8 cellular contexts compared by ENCODE assay signal in genomic region chr6:83514877-83515466, GRCh38. TPM values are rescaled to one million over a fixed set of nuclear protein-coding genes. Genes with fewer than 3 reads are reported as not detected.
A peak's percentile ranks its signal among the peaks of the same experiment; 100 is the strongest.
DNase-seq lines count a peak whose midpoint lies in the region; ATAC-seq and TF ChIP-seq lines count a peak whose summit lies in the region.

No MANE protein-coding gene starts in this region.

- H3K9ac ChIP-seq in NT2/D1 (ENCODE audit: insufficient read length, low read depth) (no peak overlapping the region), mesenchymal stem cell (ENCODE audit: low read length) (no peak overlapping the region)

- H3K9me3 Mint-ChIP-seq in CD8-positive, alpha-beta memory T cell, result no peaks in the 10 kb centered on the region
- no peaks in the 10 kb centered on the region for H3K9me3 Mint-ChIP-seq in chondrocyte (ENCODE audit: low read depth)

- POLR2A ChIA-PET in CD8-positive, alpha-beta memory T cell (lab: Charles Lee), result no interaction called here

- no peak overlapping the region for H3K4me2 ChIP-seq in mesenchymal stem cell (ENCODE audit: low read length, poor library complexity, severe bottlenecking)

- DNase-seq in CD8-positive, alpha-beta memory T cell, result peak in 3 of 5 donors; percentile 3 to 19 (median 10)
- DNase-seq in GM13977 (ENCODE audit: low spot score) (peak; percentile 38), NT2/D1 (ENCODE audit: low read depth, low spot score) (peak; percentile 33), chondrocyte (ENCODE audit: low spot score) (no peak), mesenchymal stem cell (peak; percentile 70), epidermal melanocyte (ENCODE audit: insufficient read length, low spot score) (no peak)
- no peak for DNase-seq in effector memory CD4-positive, alpha-beta T cell

- no peak overlapping the region for H2BK15ac ChIP-seq in mesenchymal stem cell (ENCODE audit: low read depth, poor library complexity, severe bottlenecking)

- in situ Hi-C loops in GM13977 (cut with MboI; ENCODE audit: low pct_unique_long_range_greater_than_20kb, low sequenced_read_pairs, unreplicated experiment), result loop anchor here (10.0 to 25.0 kb wide), 4 partner anchors 103 to 1253 kb away; partner anchors contain the start of genes DOP1A and UBE3D

- no peak overlapping the region for H2BK120ac ChIP-seq in mesenchymal stem cell (ENCODE audit: low read depth, low read length)

- H3K4me3 Mint-ChIP-seq in CD8-positive, alpha-beta memory T cell, result peak overlapping the region in 4 of 7 donors; percentile 26 to 92 (median 66)
- H3K4me3 Mint-ChIP-seq in chondrocyte (ENCODE audit: unreplicated experiment), result peak overlapping the region; percentile 87

- H3K4ac ChIP-seq in mesenchymal stem cell (ENCODE audit: low read depth in 1 of 2, low read length in 2 of 2), result no peak overlapping the region

- H3K23ac ChIP-seq in mesenchymal stem cell (ENCODE audit: low read length in 2 of 2), result no peak overlapping the region

- no peaks in the 10 kb centered on the region for H3K36me3 ChIP-seq in CD8-positive, alpha-beta memory T cell (ENCODE audit: insufficient read depth, low read length)
- H3K36me3 ChIP-seq in NT2/D1 (ENCODE audit: insufficient read depth, insufficient read length, low read length) (no peaks in the 10 kb centered on the region), mesenchymal stem cell (ENCODE audit: control insufficient read depth in 1 of 2, insufficient read depth in 2 of 2, low read depth in 1 of 2, low read length in 2 of 2) (no peaks in the 10 kb centered on the region)
- H3K36me3 ChIP-seq in effector memory CD4-positive, alpha-beta T cell (ENCODE audit: control insufficient read depth, insufficient read depth, low read length), result no peaks in the 10 kb centered on the region

- WGBS in mesenchymal stem cell, result 0% methylated on average over 1 of the region's 4 CpGs

- no peaks in the 10 kb centered on the region for H3K79me1 ChIP-seq in mesenchymal stem cell (replicated peaks; ENCODE audit: low read length, poor library complexity, severe bottlenecking)

- H3K36me3 Mint-ChIP-seq in CD8-positive, alpha-beta memory T cell, result no peaks in the 10 kb centered on the region
- H3K36me3 Mint-ChIP-seq in chondrocyte (ENCODE audit: low read depth), result peaks cover 7% of the 10 kb centered on the region

- H3K27me3 Mint-ChIP-seq in CD8-positive, alpha-beta memory T cell, result peaks cover 4 to 45% of the 10 kb centered on the region in 2 donors
- H3K27me3 Mint-ChIP-seq in chondrocyte (ENCODE audit: low read depth), result no peaks in the 10 kb centered on the region

- peaks cover 7 to 16% (median 12%) of the 10 kb centered on the region in 3 donors for H3K4me1 Mint-ChIP-seq in CD8-positive, alpha-beta memory T cell
- peaks cover 68% of the 10 kb centered on the region for H3K4me1 Mint-ChIP-seq in chondrocyte (ENCODE audit: low read depth)

- H3K9me3 ChIP-seq in CD8-positive, alpha-beta memory T cell (ENCODE audit: low read length), result no peaks in the 10 kb centered on the region
- no peaks in the 10 kb centered on the region for H3K9me3 ChIP-seq in NT2/D1 (ENCODE audit: insufficient read depth, low read length)
- H3K9me3 ChIP-seq in mesenchymal stem cell (ENCODE audit: control insufficient read depth, low read length), result no peaks in the 10 kb centered on the region
- no peaks in the 10 kb centered on the region for H3K9me3 ChIP-seq in effector memory CD4-positive, alpha-beta T cell (ENCODE audit: control insufficient read depth, low read length)

- H2AFZ ChIP-seq in mesenchymal stem cell (ENCODE audit: low read depth, low read length), result no peak overlapping the region

- H2BK12ac ChIP-seq in mesenchymal stem cell (ENCODE audit: low read length in 2 of 2), result no peak overlapping the region

- H3K27me3 ChIP-seq in CD8-positive, alpha-beta memory T cell (ENCODE audit: insufficient read depth, low read length, poor library complexity, severe bottlenecking), result no peaks in the 10 kb centered on the region
- H3K27me3 ChIP-seq in NT2/D1 (ENCODE audit: insufficient read depth, insufficient read length) (no peaks in the 10 kb centered on the region), mesenchymal stem cell (ENCODE audit: control insufficient read depth in 1 of 2, insufficient read depth in 1 of 2, low read length in 2 of 2) (no peaks in the 10 kb centered on the region)
- H3K27me3 ChIP-seq in effector memory CD4-positive, alpha-beta T cell (replicated peaks; ENCODE audit: control insufficient read depth, insufficient read depth, low read length, poor library complexity, severe bottlenecking), result no peaks in the 10 kb centered on the region

- no peak overlapping the region for H3K27ac ChIP-seq in CD8-positive, alpha-beta memory T cell (ENCODE audit: low read depth, low read length)
- no peak overlapping the region for H3K27ac ChIP-seq in mesenchymal stem cell (ENCODE audit: low read length, poor library complexity, severe bottlenecking)
- H3K27ac ChIP-seq in effector memory CD4-positive, alpha-beta T cell (ENCODE audit: insufficient read depth, low read length, poor library complexity, severe bottlenecking), result no peak overlapping the region

- no peak overlapping the region for H3K18ac ChIP-seq in mesenchymal stem cell (ENCODE audit: low read depth in 1 of 2, low read length in 2 of 2)

- peak; percentile 64 for ATAC-seq in HG03354 (IDR thresholded peaks at IDR 0.05; ENCODE audit: poor library complexity, severe bottlenecking, unreplicated experiment)

- H2BK5ac ChIP-seq in mesenchymal stem cell (ENCODE audit: low read depth, low read length, poor library complexity, severe bottlenecking), result no peak overlapping the region

- TF ChIP-seq CTCF in GM13977 (IDR thresholded peaks at IDR 0.05; ENCODE audit: extremely low read depth, insufficient read depth, missing control alignments) (peak; percentile 82), chondrocyte (IDR thresholded peaks at IDR 0.05) (peak; percentile 98)

- no peaks in the 10 kb centered on the region for H3K4me1 ChIP-seq in CD8-positive, alpha-beta memory T cell (ENCODE audit: insufficient read depth, low read length)
- H3K4me1 ChIP-seq in NT2/D1 (ENCODE audit: insufficient read depth, insufficient read length), result no peaks in the 10 kb centered on the region
- H3K4me1 ChIP-seq in mesenchymal stem cell (ENCODE audit: control insufficient read depth, insufficient read depth, low read depth, low read length), result no peaks in the 10 kb centered on the region
- no peaks in the 10 kb centered on the region for H3K4me1 ChIP-seq in effector memory CD4-positive, alpha-beta T cell (ENCODE audit: control insufficient read depth, insufficient read depth, low read length, poor library complexity, severe bottlenecking)

- H4K91ac ChIP-seq in mesenchymal stem cell (ENCODE audit: low read length), result no peak overlapping the region

- peak overlapping the region in 1 of 8 donors; percentile 46 for H3K27ac Mint-ChIP-seq in CD8-positive, alpha-beta memory T cell
- no peak overlapping the region for H3K27ac Mint-ChIP-seq in chondrocyte (ENCODE audit: unreplicated experiment)

- CTCF ChIA-PET in CD8-positive, alpha-beta memory T cell (lab: Charles Lee), result interaction anchor here (0.6 to 1.7 kb wide), 4 partner anchors 12 to 1244 kb away, joined by 3 to 4 read pairs (median 3); no protein-coding TSS in a partner anchor

- no peak overlapping the region for H3K14ac ChIP-seq in mesenchymal stem cell (ENCODE audit: low read length in 2 of 2)

- H4K8ac ChIP-seq in mesenchymal stem cell (ENCODE audit: low read length), result no peak overlapping the region

- no peak overlapping the region for H3K4me3 ChIP-seq in CD8-positive, alpha-beta memory T cell (ENCODE audit: low read length)
- H3K4me3 ChIP-seq in NT2/D1 (ENCODE audit: insufficient read length, low read depth) (no peak overlapping the region), mesenchymal stem cell (ENCODE audit: insufficient read depth in 1 of 2, low read depth in 1 of 2, low read length in 2 of 2) (no peak overlapping the region)
- H3K4me3 ChIP-seq in effector memory CD4-positive, alpha-beta T cell (ENCODE audit: insufficient read depth, low read depth, low read length, poor library complexity, severe bottlenecking), result no peak overlapping the region

- no peak overlapping the region for H2AK5ac ChIP-seq in mesenchymal stem cell (ENCODE audit: low read length, severe bottlenecking)

RNA-seq across cellular contexts. Expression of gene PRSS35, which starts 2.6 kb away (rescaled TPM):
- not detected for total RNA-seq in CD8-positive, alpha-beta memory T cell
- polyA plus RNA-seq in CD8-positive, alpha-beta memory T cell, result 6.5 TPM
- total RNA-seq in chondrocyte, result 61.6 to 200 TPM (median 197 TPM) in 3 replicates
- polyA plus RNA-seq in mesenchymal stem cell (2013, experiment 1 of 2), result 1.2 TPM
- polyA plus RNA-seq in mesenchymal stem cell (2013, experiment 2 of 2), result 1.2 TPM

Comparison
In these comparisons a context has a peak if more than half of its experiments do, and no peak if none do; other contexts are left out.
1. DNase-seq: peak in CD8-positive, alpha-beta memory T cell (3 of 5), GM13977 (single experiment), NT2/D1 (single experiment) and mesenchymal stem cell (single experiment); none in chondrocyte (single experiment), epidermal melanocyte (single experiment) and effector memory CD4-positive, alpha-beta T cell (0 of 3).
2. RNA of gene PRSS35, which starts 2.6 kb away (total RNA-seq): 61.6 to 200 TPM in chondrocyte; not detected in CD8-positive, alpha-beta memory T cell; every median in the first group is over 10 times any median in the second.